ENCODE assay signal across 10 cellular contexts in the genomic region with DNA sequence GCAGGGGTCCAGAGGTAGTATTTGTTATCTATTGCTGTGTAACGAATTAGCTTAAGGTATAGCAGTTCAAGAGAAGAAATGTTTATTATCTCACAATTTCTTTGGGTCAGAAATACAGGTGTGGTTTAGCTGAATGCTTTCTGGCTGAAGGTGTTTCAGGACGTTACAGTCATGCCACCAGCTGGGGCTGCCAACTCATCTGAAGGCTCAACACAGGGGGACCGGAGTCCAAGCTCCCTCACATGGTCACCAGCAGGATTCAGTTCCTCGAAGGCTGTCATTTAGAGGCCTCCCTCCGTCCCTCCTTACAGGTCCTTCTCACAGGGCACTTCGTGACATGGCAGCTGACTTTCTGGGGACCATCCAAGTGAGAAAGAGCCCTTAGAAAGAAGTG. TPM values are rescaled to one million over a fixed set of nuclear protein-coding genes. Genes with fewer than 3 reads are reported as not detected.
A peak's percentile ranks its signal among the peaks of the same experiment; 100 is the strongest.
DNase-seq lines count a peak whose midpoint lies in the region; ATAC-seq and TF ChIP-seq lines count a peak whose summit lies in the region.
"Had no signal": no experiment of that assay in that cellular context is flagged by ENCODE, and none has a peak within 500 bp of the region (broad histone marks: within the 10 kb centered on the region; RNA-seq: fewer than 3 reads in every experiment).

No MANE protein-coding gene starts in this region.

- no peaks in the 10 kb centered on the region for H3K27me3 ChIP-seq in BLaER1 treated with 17β-estradiol and CSF1 and Interleukin-3, amounts not matched to agents 10 nM and 100 nM
- H3K27me3 ChIP-seq in MM.1S (replicated peaks; ENCODE audit: insufficient read depth, low read length) (no peaks in the 10 kb centered on the region), iPS-20b (ENCODE audit: insufficient read depth, low read length) (no peaks in the 10 kb centered on the region), adrenal gland (no peaks in the 10 kb centered on the region)
- H3K27me3 ChIP-seq: SJSA1 had no signal

- no peaks in the 10 kb centered on the region for H3K36me3 ChIP-seq in BLaER1 treated with 17β-estradiol and CSF1 and Interleukin-3, amounts not matched to agents 10 nM and 100 nM
- no peaks in the 10 kb centered on the region for H3K36me3 ChIP-seq in MM.1S (replicated peaks; ENCODE audit: insufficient read depth, low read length)
- no peaks in the 10 kb centered on the region for H3K36me3 ChIP-seq in iPS-20b (ENCODE audit: insufficient read depth, low read depth, low read length)
- no peaks in the 10 kb centered on the region for H3K36me3 ChIP-seq in adrenal gland (replicated peaks in 1 of 2)
- H3K36me3 ChIP-seq: SJSA1 had no signal

- H3F3A ChIP-seq in MM.1S (ENCODE audit: insufficient read depth, low read length): peaks cover 34% of the 10 kb centered on the region

- H3K9me3 ChIP-seq in BLaER1 treated with 17β-estradiol and CSF1 and Interleukin-3, amounts not matched to agents 10 nM and 100 nM (replicated peaks in 1 of 11): no peaks in the 10 kb centered on the region
- H3K9me3 ChIP-seq in MM.1S (replicated peaks; ENCODE audit: insufficient read depth, low read length): no peaks in the 10 kb centered on the region
- no peaks in the 10 kb centered on the region for H3K9me3 ChIP-seq in iPS-20b (ENCODE audit: insufficient read depth, low read depth, low read length)
- H3K9me3 ChIP-seq in adrenal gland (replicated peaks in 1 of 3): no peaks in the 10 kb centered on the region
- H3K9me3 ChIP-seq: SJSA1 had no signal

- no peak overlapping the region for H3K4me3 ChIP-seq in BLaER1 treated with 17β-estradiol and CSF1 and Interleukin-3, amounts not matched to agents 10 nM and 100 nM
- H3K4me3 ChIP-seq in MM.1S (ENCODE audit: low read length) (peak overlapping the region; percentile 62), iPS-20b (ENCODE audit: low read length) (no peak overlapping the region), adrenal gland (no peak overlapping the region)
- H3K4me3 ChIP-seq: SJSA1 had no signal

- peak; percentile 11 for ATAC-seq in GM21447 (IDR thresholded peaks at IDR 0.05; ENCODE audit: unreplicated experiment)

- no peaks in the 10 kb centered on the region for H3K9me2 ChIP-seq in MM.1S (replicated peaks; ENCODE audit: insufficient read depth, low read length)

- WGBS in adrenal gland, 4 donors: 58 to 77% (median 70%) methylated on average over 6 of the region's 6 CpGs

- no peak for TF ChIP-seq POLR2A in adrenal gland (IDR thresholded peaks at IDR 0.05)

- H4K20me1 ChIP-seq in BLaER1 treated with 17β-estradiol and CSF1 and Interleukin-3, amounts not matched to agents 10 nM and 100 nM: no peaks in the 10 kb centered on the region
- H4K20me1 ChIP-seq in MM.1S (ENCODE audit: insufficient read depth, low read length): no peaks in the 10 kb centered on the region

- peak overlapping the region in 3 of 11 experiments; percentile 57 to 63 (median 58); a peak in 3 of 22 replicates for H3K27ac ChIP-seq in BLaER1 treated with 17β-estradiol and CSF1 and Interleukin-3, amounts not matched to agents 10 nM and 100 nM
- H3K27ac ChIP-seq in MM.1S (ENCODE audit: low read length) (peak overlapping the region; percentile 94), iPS-20b (ENCODE audit: low read length) (peak overlapping the region; percentile 90), adrenal gland (no peak overlapping the region)
- H3K27ac ChIP-seq: SJSA1 had no signal

- H3K79me2 ChIP-seq in MM.1S (ENCODE audit: low read length): no peaks in the 10 kb centered on the region

- peak overlapping the region; percentile 39 to 77 (median 64) for H3K4me2 ChIP-seq in BLaER1 treated with 17β-estradiol and CSF1 and Interleukin-3, amounts not matched to agents 10 nM and 100 nM
- H3K4me2 ChIP-seq in MM.1S (ENCODE audit: low read depth, low read length): peak overlapping the region; percentile 94

- H3K4me1 ChIP-seq in BLaER1 treated with 17β-estradiol and CSF1 and Interleukin-3, amounts not matched to agents 10 nM and 100 nM: peaks cover 16 to 23% (median 20%) of the 10 kb centered on the region in 10 experiments
- H3K4me1 ChIP-seq in MM.1S (ENCODE audit: low read length) (peaks cover 22% of the 10 kb centered on the region), iPS-20b (ENCODE audit: insufficient read depth, low read length) (peaks cover 21% of the 10 kb centered on the region), adrenal gland (replicated peaks in 1 of 2) (no peaks in the 10 kb centered on the region)

- TF ChIP-seq CTCF in MM.1S (IDR thresholded peaks at IDR 0.05; ENCODE audit: low read length) (no peak), adrenal gland (IDR thresholded peaks at IDR 0.05) (no peak)

- DNase-seq in MM.1S (peak; percentile 56), adrenal gland (no peak), dermis blood vessel endothelial cell (no peak), GOT3 (lab: John Stamatoyannopoulos, UW) (no peak), NCI-H1092 treated with DMSO at 0.1 percent for 48 hours (lab: John Stamatoyannopoulos, UW) (no peak)
- DNase-seq: cortex of kidney had no signal

- intact Hi-C loops in adrenal gland (cut with DNase I): no loop called here

- peak overlapping the region in 1 of 11 experiments; percentile 25; a peak in 1 of 22 replicates for H3K9ac ChIP-seq in BLaER1 treated with 17β-estradiol and CSF1 and Interleukin-3, amounts not matched to agents 10 nM and 100 nM
- H3K9ac ChIP-seq in MM.1S (ENCODE audit: low read length) (peak overlapping the region; percentile 69; the same call in 1 of the 2 replicates), iPS-20b (ENCODE audit: low read depth, low read length) (no peak overlapping the region; the same call in 1 of the 2 replicates)

- H2AFZ ChIP-seq in MM.1S (ENCODE audit: low read length): peak overlapping the region; percentile 93

RNA-seq across cellular contexts. Expression of a gene that starts 37.5 kb away (rescaled TPM):
- total RNA-seq in adrenal gland (10 to 100 TPM; 13.8 to 69.4 (median 31.3) TPM), dermis blood vessel endothelial cell (99.3 and 136 TPM in 2 replicates)
- 10 to 100 TPM; 12.5 to 19.9 (median 14.7) TPM for polyA plus RNA-seq in adrenal gland

Comparison
In these comparisons a context has a peak if more than half of its experiments do, and no peak if none do; other contexts are left out.
1. H3K27ac ChIP-seq: peak in MM.1S (single experiment) and iPS-20b (single experiment); none in adrenal gland (0 of 5).